ENCODE assay signal across 8 cellular contexts in the genomic region with DNA sequence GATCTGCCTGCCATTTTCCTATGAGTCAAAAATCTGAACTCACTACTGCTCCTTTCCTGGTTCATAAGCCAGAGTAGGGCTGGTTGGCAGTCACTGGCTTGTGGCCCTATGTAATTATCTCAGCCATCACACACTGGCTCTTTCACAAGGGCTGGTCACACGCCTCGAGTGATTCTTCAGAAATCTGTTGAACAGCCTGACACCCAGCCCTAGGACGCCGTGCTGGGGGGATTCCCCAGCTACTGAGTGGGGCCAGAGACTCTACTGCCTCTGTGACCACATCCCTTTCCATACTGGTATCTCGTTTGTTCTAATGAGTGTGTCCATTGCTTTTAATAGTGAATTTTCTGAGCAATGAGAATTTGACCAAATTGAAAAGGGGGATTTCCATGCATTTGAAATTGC. TPM values are rescaled to one million over a fixed set of nuclear protein-coding genes. Genes with fewer than 3 reads are reported as not detected.
A peak's percentile ranks its signal among the peaks of the same experiment; 100 is the strongest.
DNase-seq lines count a peak whose midpoint lies in the region; ATAC-seq and TF ChIP-seq lines count a peak whose summit lies in the region.

No MANE protein-coding gene starts in this region.

- ATAC-seq in GM21825 (IDR thresholded peaks at IDR 0.05; ENCODE audit: unreplicated experiment): peak; percentile 96

- 82% methylated on average over 5 of the region's 5 CpGs for WGBS in smooth muscle cell (ENCODE audit: low lambda C conversion rate)

- H3K79me2 ChIP-seq in Karpas-422 (ENCODE audit: low read length) (no peaks in the 10 kb centered on the region), smooth muscle cell (ENCODE audit: low read depth) (no peaks in the 10 kb centered on the region)

- intact Hi-C loops in activated CD4-positive, alpha-beta T cell treated with anti-CD3 and anti-CD28 coated beads, Interleukin-2, amount 10 ng/mL, durations not matched to agents 24 days and 14 days (cut with micrococcal nuclease): no loop called here

- H3K9me2 ChIP-seq in Karpas-422 (replicated peaks; ENCODE audit: insufficient read depth, low read length): no peaks in the 10 kb centered on the region

- no peak for TF ChIP-seq CTCF in smooth muscle cell (IDR thresholded peaks at IDR 0.05; ENCODE audit: borderline replicate concordance, insufficient read depth, poor library complexity, severe bottlenecking)

- H3K27me3 ChIP-seq in Karpas-422 (ENCODE audit: low read length) (no peaks in the 10 kb centered on the region), smooth muscle cell (ENCODE audit: low read depth) (no peaks in the 10 kb centered on the region)

- peaks cover 77% of the 10 kb centered on the region for H3K36me3 Mint-ChIP-seq in activated CD4-positive, alpha-beta T cell treated with anti-CD3 and anti-CD28 coated beads, Interleukin-2, amount 10 ng/mL, durations not matched to agents 24 days and 14 days (ENCODE audit: low read depth)

- H3K9ac ChIP-seq in Karpas-422 (ENCODE audit: low read length): 0 out of 2 replicates have a peak overlapping the region, but pooled peaks have one; percentile 29
- H3K9ac ChIP-seq in smooth muscle cell (ENCODE audit: low read depth): no peak overlapping the region

- H3K4me1 ChIP-seq in Karpas-422 (ENCODE audit: low read length): no peaks in the 10 kb centered on the region
- H3K4me1 ChIP-seq in smooth muscle cell (ENCODE audit: low read depth): no peaks in the 10 kb centered on the region

- H3K4me3 Mint-ChIP-seq in activated CD4-positive, alpha-beta T cell treated with anti-CD3 and anti-CD28 coated beads, Interleukin-2, amount 10 ng/mL, durations not matched to agents 24 days and 14 days: no peak overlapping the region

- H2AFZ ChIP-seq in Karpas-422 (ENCODE audit: low read length): no peak overlapping the region
- H2AFZ ChIP-seq in smooth muscle cell (ENCODE audit: low read depth): no peak overlapping the region

- H3K27me3 Mint-ChIP-seq in activated CD4-positive, alpha-beta T cell treated with anti-CD3 and anti-CD28 coated beads, Interleukin-2, amount 10 ng/mL, durations not matched to agents 24 days and 14 days: no peaks in the 10 kb centered on the region

- no peaks in the 10 kb centered on the region for H3F3A ChIP-seq in smooth muscle cell (ENCODE audit: low read depth)

- peak; percentile 75 for DNase-seq in activated CD4-positive, alpha-beta T cell treated with anti-CD3 and anti-CD28 coated beads, Interleukin-2, amount 10 ng/mL, durations not matched to agents 24 days and 14 days
- no peak for DNase-seq in activated CD4-positive, alpha-beta T cell treated with anti-CD3 and anti-CD28 coated beads for 1 hour
- no peak for DNase-seq in Karpas-422
- peak in 2 of 3 donors; percentile 22 to 27 for DNase-seq in stimulated activated CD4-positive, alpha-beta T cell treated with anti-CD3 and anti-CD28 coated beads, TNF-alpha, amount 100 ng/mL, for 48 hours (ENCODE audit: low read depth in 3 of 3)
- DNase-seq in NCI-H187 treated with DMSO at 0.1 percent for 48 hours (lab: John Stamatoyannopoulos, UW): no peak
- DNase-seq in NCI-H510A treated with DMSO at 0.1 percent for 48 hours (lab: John Stamatoyannopoulos, UW): no peak
- no peak for DNase-seq in smooth muscle cell (lab: John Stamatoyannopoulos, UW; ENCODE audit: unreplicated experiment)

- no peaks in the 10 kb centered on the region for H3K9me3 Mint-ChIP-seq in activated CD4-positive, alpha-beta T cell treated with anti-CD3 and anti-CD28 coated beads, Interleukin-2, amount 10 ng/mL, durations not matched to agents 24 days and 14 days

- H3K36me3 ChIP-seq in Karpas-422 (ENCODE audit: insufficient read depth, low read length) (no peaks in the 10 kb centered on the region), smooth muscle cell (ENCODE audit: low read depth) (peaks cover 6% of the 10 kb centered on the region)

- peak overlapping the region; percentile 73 for H3K27ac Mint-ChIP-seq in activated CD4-positive, alpha-beta T cell treated with anti-CD3 and anti-CD28 coated beads, Interleukin-2, amount 10 ng/mL, durations not matched to agents 24 days and 14 days

- peaks cover 16% of the 10 kb centered on the region for H3K4me1 Mint-ChIP-seq in activated CD4-positive, alpha-beta T cell treated with anti-CD3 and anti-CD28 coated beads, Interleukin-2, amount 10 ng/mL, durations not matched to agents 24 days and 14 days

- no peak overlapping the region for H3K4me2 ChIP-seq in Karpas-422 (ENCODE audit: low read depth, low read length, poor library complexity, severe bottlenecking)
- H3K4me2 ChIP-seq in smooth muscle cell: no peak overlapping the region

- H3K9me3 ChIP-seq in Karpas-422 (ENCODE audit: low read length) (no peaks in the 10 kb centered on the region), smooth muscle cell (replicated peaks; ENCODE audit: low read depth) (no peaks in the 10 kb centered on the region)

- H3K27ac ChIP-seq in Karpas-422 (ENCODE audit: low read length) (no peak overlapping the region), smooth muscle cell (ENCODE audit: low read depth) (no peak overlapping the region)

- H3K4me3 ChIP-seq in Karpas-422 (ENCODE audit: low read length): no peak overlapping the region
- H3K4me3 ChIP-seq in smooth muscle cell: no peak overlapping the region

- H4K20me1 ChIP-seq in Karpas-422 (ENCODE audit: insufficient read depth, low read depth, low read length) (no peaks in the 10 kb centered on the region), smooth muscle cell (ENCODE audit: low read depth) (peaks cover 14% of the 10 kb centered on the region)

RNA-seq across cellular contexts. Expression of gene RBM44, which starts 45.8 kb away (rescaled TPM):
- total RNA-seq in activated CD4-positive, alpha-beta T cell treated with anti-CD3 and anti-CD28 coated beads, Interleukin-2, amount 10 ng/mL, durations not matched to agents 24 days and 14 days: 0.42 and 0.57 TPM in 2 replicates
- total RNA-seq in Karpas-422 (2014; rRNA removed; shearing (Covaris generic); ENCODE audit: low replicate concordance): 0.07 and 1.2 TPM in 2 replicates
- 1.2 and 1.4 TPM in 2 replicates for total RNA-seq in smooth muscle cell
- 0.15 and 0.95 TPM in 2 replicates for polyA plus RNA-seq in smooth muscle cell

Comparison
In these comparisons a context has a peak if more than half of its experiments do, and no peak if none do; other contexts are left out.
1. DNase-seq: peak in activated CD4-positive, alpha-beta T cell treated with anti-CD3 and anti-CD28 coated beads, Interleukin-2, amount 10 ng/mL, durations not matched to agents 24 days and 14 days (single experiment) and stimulated activated CD4-positive, alpha-beta T cell treated with anti-CD3 and anti-CD28 coated beads, TNF-alpha, amount 100 ng/mL, for 48 hours (2 of 3); none in activated CD4-positive, alpha-beta T cell treated with anti-CD3 and anti-CD28 coated beads for 1 hour (single experiment), Karpas-422 (single experiment), NCI-H187 treated with DMSO at 0.1 percent for 48 hours (single experiment), NCI-H510A treated with DMSO at 0.1 percent for 48 hours (single experiment) and smooth muscle cell (single experiment).